ENCODE assay signal across 15 cellular contexts in the genomic region with DNA sequence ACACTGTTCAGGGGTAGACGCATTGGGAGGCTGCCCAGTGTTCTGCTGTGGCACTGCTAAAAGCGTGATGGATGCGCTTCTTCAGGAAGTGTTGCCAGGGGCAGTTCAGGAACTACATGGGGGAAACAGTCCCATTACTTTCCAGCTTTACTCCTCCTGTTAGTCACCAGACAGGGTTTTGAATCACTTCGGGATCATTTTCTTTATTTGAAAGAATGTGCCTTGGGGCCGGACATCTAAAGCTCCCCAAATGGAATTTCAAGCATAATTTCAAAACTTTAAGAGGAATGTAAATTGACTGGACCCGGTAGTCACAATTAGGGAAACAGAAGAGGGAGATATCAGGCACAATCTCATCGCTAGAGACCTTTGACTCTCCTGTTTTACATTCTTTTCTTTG. TPM values are rescaled to one million over a fixed set of nuclear protein-coding genes. Genes with fewer than 3 reads are reported as not detected.
DNase-seq lines count a peak whose midpoint lies in the region; ATAC-seq, FAIRE-seq and TF ChIP-seq lines count a peak whose summit lies in the region.
"Had no signal": no experiment of that assay in that cellular context is flagged by ENCODE, and none has a peak within 500 bp of the region (broad histone marks: within the 10 kb centered on the region; RNA-seq: fewer than 3 reads in every experiment).

No MANE protein-coding gene starts in this region.

- TF ChIP-seq CTCF in RWPE2 (IDR thresholded peaks at IDR 0.05; ENCODE audit: poor library complexity, severe bottlenecking) (no peak), fibroblast of lung (conservative IDR thresholded peaks at IDR 0.05 in 1 of 2, IDR thresholded peaks at IDR 0.05 in 1 of 2; ENCODE audit: low read depth in 1 of 2, low read length in 2 of 2) (no peak)

- H2AFZ ChIP-seq in fibroblast of lung (ENCODE audit: low read length): no peak overlapping the region

- peak overlapping the region; percentile 55 for H3K27ac ChIP-seq in RWPE2 (ENCODE audit: poor library complexity, severe bottlenecking)
- peak overlapping the region; percentile 43 for H3K27ac ChIP-seq in fibroblast of lung (ENCODE audit: insufficient read depth, low read length)
- H3K27ac ChIP-seq: stomach had no signal

- peak; percentile 73 for FAIRE-seq in urothelium cell line (lab: Jason Lieb, UNC)

- H3K9me3 ChIP-seq in RWPE2 (ENCODE audit: severe bottlenecking) (peaks cover 2% of the 10 kb centered on the region), fibroblast of lung (ENCODE audit: control insufficient read depth, insufficient read depth, low read depth, low read length) (no peaks in the 10 kb centered on the region)

- peak; percentile 53; the same call in 2 of the 3 replicates for ATAC-seq in RWPE2 (ENCODE audit: low read depth)
- ATAC-seq in HG03045 (IDR thresholded peaks at IDR 0.05; ENCODE audit: unreplicated experiment): no peak

- H3K4me1 ChIP-seq in RWPE2 (ENCODE audit: insufficient read depth, poor library complexity, severe bottlenecking) (peaks cover 15% of the 10 kb centered on the region), fibroblast of lung (ENCODE audit: control insufficient read depth, extremely low read depth, insufficient read depth, low read length) (peaks cover 2% of the 10 kb centered on the region)
- H3K4me1 ChIP-seq: stomach had no signal

- no peaks in the 10 kb centered on the region for H4K20me1 ChIP-seq in fibroblast of lung (ENCODE audit: control insufficient read depth, extremely low read depth, insufficient read depth, low read length)

- no peaks in the 10 kb centered on the region for H3K79me2 ChIP-seq in fibroblast of lung (ENCODE audit: control insufficient read depth, insufficient read depth, low read length)

- H3K36me3 ChIP-seq in RWPE2 (ENCODE audit: low read depth) (no peaks in the 10 kb centered on the region), fibroblast of lung (ENCODE audit: control insufficient read depth, insufficient read depth, low read length) (no peaks in the 10 kb centered on the region)
- H3K36me3 ChIP-seq: stomach had no signal

- peak overlapping the region; percentile 10 for H3K4me2 ChIP-seq in fibroblast of lung (ENCODE audit: extremely low read depth, insufficient read depth, low read length)

- H3K27me3 ChIP-seq in RWPE2 (ENCODE audit: insufficient read depth, poor library complexity, severe bottlenecking) (no peaks in the 10 kb centered on the region), fibroblast of lung (ENCODE audit: control insufficient read depth, insufficient read depth, low read length) (no peaks in the 10 kb centered on the region)

- no peak overlapping the region for H3K9ac ChIP-seq in fibroblast of lung (ENCODE audit: insufficient read depth, low read length)

- H3K4me3 ChIP-seq in RWPE2 (ENCODE audit: severe bottlenecking): no peak overlapping the region
- no peak overlapping the region for H3K4me3 ChIP-seq in fibroblast of lung (replicated peaks in 1 of 4; ENCODE audit: control extremely low read depth in 1 of 4, insufficient read depth in 1 of 4, low read depth in 3 of 4, low read length in 4 of 4)
- H3K4me3 ChIP-seq: stomach had no signal

- DNase-seq in GM04503 (ENCODE audit: low read depth) (peak; percentile 65), RWPE2 (ENCODE audit: low spot score) (no peak), fibroblast of lung (ENCODE audit: low read depth in 2 of 2) (peak in 1 of 2 donors; percentile 78), urothelium cell line (ENCODE audit: low spot score) (no peak)
- no peak for DNase-seq in activated CD8-positive, alpha-beta memory T cell treated with anti-CD3 and anti-CD28 coated beads, Interleukin-2, amount 50 U/mL, for 4 hours
- no peak for DNase-seq in stimulated activated CD4-positive, alpha-beta T cell treated with anti-CD3 and anti-CD28 coated beads, Interleukin-4, amount 100 ng/mL, for 1 hour
- DNase-seq: activated CD4-positive, alpha-beta T cell treated with anti-CD3 and anti-CD28 coated beads for 1 hour; activated naive CD8-positive, alpha-beta T cell treated with anti-CD3 and anti-CD28 coated beads, Interleukin-2, amount 10 ng/mL, durations not matched to agents 7 days and 5 days; activated T-cell treated with anti-CD3 and anti-CD28 coated beads for 4 hours; erythroblast; NCI-H1048; stomach had no signal

RNA-seq across cellular contexts. Expression of a gene that starts 1.3 kb away (rescaled TPM):
- not detected in 2 replicates for total RNA-seq in fibroblast of lung
- not detected in 2 replicates for polyA plus RNA-seq in fibroblast of lung
- not detected in 2 replicates for polyA plus RNA-seq in fibroblast of lung (2012)
- not detected in 2 replicates for polyA minus RNA-seq in fibroblast of lung (ENCODE audit: low replicate concordance)
- total RNA-seq: activated naive CD8-positive, alpha-beta T cell treated with anti-CD3 and anti-CD28 coated beads, Interleukin-2, amount 10 ng/mL, durations not matched to agents 7 days and 5 days; lung microvascular endothelial cell; stomach; T-helper 1 cell treated with Interleukin-12 subunit alpha and Interleukin-12 subunit beta and Interleukin-4 antibody, amounts not matched to agents 30 ng/mL and 1 ng/mL, for 36 hours had no signal
- polyA plus RNA-seq: stomach had no signal

RNA-seq across cellular contexts. Expression of a gene that starts 6.6 kb away (rescaled TPM):
- not detected in 2 replicates for total RNA-seq in fibroblast of lung
- not detected in 2 replicates for polyA plus RNA-seq in fibroblast of lung
- 0.18 TPM in 1 of 2 replicates, not detected in the other for polyA plus RNA-seq in fibroblast of lung (2012)
- polyA minus RNA-seq in fibroblast of lung (ENCODE audit: low replicate concordance): not detected in 2 replicates
- total RNA-seq: activated naive CD8-positive, alpha-beta T cell treated with anti-CD3 and anti-CD28 coated beads, Interleukin-2, amount 10 ng/mL, durations not matched to agents 7 days and 5 days; lung microvascular endothelial cell; stomach; T-helper 1 cell treated with Interleukin-12 subunit alpha and Interleukin-12 subunit beta and Interleukin-4 antibody, amounts not matched to agents 30 ng/mL and 1 ng/mL, for 36 hours had no signal
- polyA plus RNA-seq: stomach had no signal

RNA-seq across cellular contexts. Expression of a gene that starts 7.2 kb away (rescaled TPM):
- total RNA-seq in fibroblast of lung: not detected in 2 replicates
- polyA plus RNA-seq in fibroblast of lung: 0.25 and 0.64 TPM in 2 replicates
- polyA plus RNA-seq in fibroblast of lung (2012): 0.25 and 0.65 TPM in 2 replicates
- polyA minus RNA-seq in fibroblast of lung (ENCODE audit: low replicate concordance): not detected in 2 replicates
- total RNA-seq: activated naive CD8-positive, alpha-beta T cell treated with anti-CD3 and anti-CD28 coated beads, Interleukin-2, amount 10 ng/mL, durations not matched to agents 7 days and 5 days; lung microvascular endothelial cell; stomach; T-helper 1 cell treated with Interleukin-12 subunit alpha and Interleukin-12 subunit beta and Interleukin-4 antibody, amounts not matched to agents 30 ng/mL and 1 ng/mL, for 36 hours had no signal
- polyA plus RNA-seq: stomach had no signal

RNA-seq across cellular contexts. Expression of a gene that starts 11.5 kb away (rescaled TPM):
- total RNA-seq in fibroblast of lung: not detected in 2 replicates
- polyA plus RNA-seq in fibroblast of lung: 0.84 and 2.6 TPM in 2 replicates
- polyA plus RNA-seq in fibroblast of lung (2012): 2.8 and 10.8 TPM in 2 replicates
- 1.4 and 6.7 TPM in 2 replicates for polyA minus RNA-seq in fibroblast of lung (ENCODE audit: low replicate concordance)
- total RNA-seq: activated naive CD8-positive, alpha-beta T cell treated with anti-CD3 and anti-CD28 coated beads, Interleukin-2, amount 10 ng/mL, durations not matched to agents 7 days and 5 days; lung microvascular endothelial cell; stomach; T-helper 1 cell treated with Interleukin-12 subunit alpha and Interleukin-12 subunit beta and Interleukin-4 antibody, amounts not matched to agents 30 ng/mL and 1 ng/mL, for 36 hours had no signal
- polyA plus RNA-seq: stomach had no signal

RNA-seq across cellular contexts. Expression of a gene that starts 13.8 kb away (rescaled TPM):
- not detected in 2 replicates for total RNA-seq in fibroblast of lung
- not detected in 2 replicates for polyA plus RNA-seq in fibroblast of lung
- not detected in 2 replicates for polyA plus RNA-seq in fibroblast of lung (2012)
- polyA minus RNA-seq in fibroblast of lung (ENCODE audit: low replicate concordance): not detected in 2 replicates
- total RNA-seq: activated naive CD8-positive, alpha-beta T cell treated with anti-CD3 and anti-CD28 coated beads, Interleukin-2, amount 10 ng/mL, durations not matched to agents 7 days and 5 days; lung microvascular endothelial cell; stomach; T-helper 1 cell treated with Interleukin-12 subunit alpha and Interleukin-12 subunit beta and Interleukin-4 antibody, amounts not matched to agents 30 ng/mL and 1 ng/mL, for 36 hours had no signal
- polyA plus RNA-seq: stomach had no signal
